1 cellular context compared by ENCODE assay signal in the genomic region with DNA sequence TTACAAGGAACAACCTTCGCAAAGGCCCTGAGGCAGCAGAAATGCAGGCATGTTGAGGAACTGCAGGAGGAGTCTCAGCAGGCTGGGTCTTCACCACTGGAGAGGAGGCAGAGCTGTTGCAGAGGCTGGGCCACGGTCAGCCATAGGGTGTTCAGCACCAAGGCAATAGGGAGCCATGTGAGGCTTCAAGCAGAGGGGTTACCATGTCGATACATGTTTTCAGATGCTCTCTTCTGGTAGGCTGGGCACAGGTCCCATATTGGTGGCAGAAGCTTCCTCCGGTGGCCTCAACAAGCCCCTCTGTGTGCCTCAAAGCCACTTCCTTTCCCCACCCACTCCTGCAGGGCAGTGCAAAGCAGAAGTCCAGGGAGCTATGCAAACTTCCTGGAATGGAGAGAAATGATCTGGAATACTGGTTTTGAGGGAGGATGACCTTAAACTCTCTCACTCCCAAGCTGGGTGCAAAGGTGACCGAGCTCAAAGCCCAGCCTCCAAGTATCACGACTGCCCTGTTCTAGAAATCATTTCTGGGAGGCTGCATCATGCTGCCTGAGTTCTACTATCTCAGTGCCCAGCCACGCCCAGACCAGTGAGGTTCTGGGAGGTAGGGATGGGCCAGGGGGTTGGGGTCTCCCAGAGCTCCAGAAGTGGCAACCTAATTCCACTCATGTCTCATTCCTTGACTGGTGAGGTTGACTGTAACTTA.
TF ChIP-seq lines count a peak whose summit lies in the region.

A gene with protein sequence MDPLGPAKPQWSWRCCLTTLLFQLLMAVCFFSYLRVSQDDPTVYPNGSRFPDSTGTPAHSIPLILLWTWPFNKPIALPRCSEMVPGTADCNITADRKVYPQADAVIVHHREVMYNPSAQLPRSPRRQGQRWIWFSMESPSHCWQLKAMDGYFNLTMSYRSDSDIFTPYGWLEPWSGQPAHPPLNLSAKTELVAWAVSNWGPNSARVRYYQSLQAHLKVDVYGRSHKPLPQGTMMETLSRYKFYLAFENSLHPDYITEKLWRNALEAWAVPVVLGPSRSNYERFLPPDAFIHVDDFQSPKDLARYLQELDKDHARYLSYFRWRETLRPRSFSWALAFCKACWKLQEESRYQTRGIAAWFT (minus strand): TSS at position 391 of the 706 bp plus-strand sequence. CDS start 7,135 bp downstream, outside the sequence.

TF ChIP-seq in HepG2, 621 proteins besides CTCF, POLR2A, EP300 and RAD21 (continued from another document and continues in another):
- TF ChIP-seq, protein P1, sequence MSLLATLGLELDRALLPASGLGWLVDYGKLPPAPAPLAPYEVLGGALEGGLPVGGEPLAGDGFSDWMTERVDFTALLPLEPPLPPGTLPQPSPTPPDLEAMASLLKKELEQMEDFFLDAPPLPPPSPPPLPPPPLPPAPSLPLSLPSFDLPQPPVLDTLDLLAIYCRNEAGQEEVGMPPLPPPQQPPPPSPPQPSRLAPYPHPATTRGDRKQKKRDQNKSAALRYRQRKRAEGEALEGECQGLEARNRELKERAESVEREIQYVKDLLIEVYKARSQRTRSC (CRISPR knock-in tag; IDR thresholded peaks at IDR 0.05; ENCODE audit: low read depth), result no peak
- no peak for TF ChIP-seq MTA3 (CRISPR knock-in tag; IDR thresholded peaks at IDR 0.05)
- no peak for TF ChIP-seq NBN (conservative IDR thresholded peaks at IDR 0.05)
- no peak for TF ChIP-seq FOXK1 (CRISPR knock-in tag; IDR thresholded peaks at IDR 0.05; ENCODE audit: borderline replicate concordance, low read depth)
- no peak; the same call in 1 of the 2 replicates for TF ChIP-seq ZNF205 (CRISPR knock-in tag; IDR thresholded peaks at IDR 0.05)
- TF ChIP-seq, protein P2, sequence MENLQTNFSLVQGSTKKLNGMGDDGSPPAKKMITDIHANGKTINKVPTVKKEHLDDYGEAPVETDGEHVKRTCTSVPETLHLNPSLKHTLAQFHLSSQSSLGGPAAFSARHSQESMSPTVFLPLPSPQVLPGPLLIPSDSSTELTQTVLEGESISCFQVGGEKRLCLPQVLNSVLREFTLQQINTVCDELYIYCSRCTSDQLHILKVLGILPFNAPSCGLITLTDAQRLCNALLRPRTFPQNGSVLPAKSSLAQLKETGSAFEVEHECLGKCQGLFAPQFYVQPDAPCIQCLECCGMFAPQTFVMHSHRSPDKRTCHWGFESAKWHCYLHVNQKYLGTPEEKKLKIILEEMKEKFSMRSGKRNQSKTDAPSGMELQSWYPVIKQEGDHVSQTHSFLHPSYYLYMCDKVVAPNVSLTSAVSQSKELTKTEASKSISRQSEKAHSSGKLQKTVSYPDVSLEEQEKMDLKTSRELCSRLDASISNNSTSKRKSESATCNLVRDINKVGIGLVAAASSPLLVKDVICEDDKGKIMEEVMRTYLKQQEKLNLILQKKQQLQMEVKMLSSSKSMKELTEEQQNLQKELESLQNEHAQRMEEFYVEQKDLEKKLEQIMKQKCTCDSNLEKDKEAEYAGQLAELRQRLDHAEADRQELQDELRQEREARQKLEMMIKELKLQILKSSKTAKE (CRISPR knock-in tag; IDR thresholded peaks at IDR 0.05; ENCODE audit: borderline replicate concordance), result no peak
- TF ChIP-seq ZNF337 (CRISPR knock-in tag; IDR thresholded peaks at IDR 0.05; ENCODE audit: borderline replicate concordance, low read depth), result no peak
- TF ChIP-seq ZNF562 (CRISPR knock-in tag; IDR thresholded peaks at IDR 0.05; ENCODE audit: borderline replicate concordance), result no peak
- no peak for TF ChIP-seq GZF1 (CRISPR knock-in tag; IDR thresholded peaks at IDR 0.05)
- TF ChIP-seq MYNN (CRISPR knock-in tag; IDR thresholded peaks at IDR 0.05; ENCODE audit: low read depth), result no peak
- no peak for TF ChIP-seq GPN1 (CRISPR knock-in tag; IDR thresholded peaks at IDR 0.05; ENCODE audit: borderline replicate concordance)
- TF ChIP-seq, protein P3, sequence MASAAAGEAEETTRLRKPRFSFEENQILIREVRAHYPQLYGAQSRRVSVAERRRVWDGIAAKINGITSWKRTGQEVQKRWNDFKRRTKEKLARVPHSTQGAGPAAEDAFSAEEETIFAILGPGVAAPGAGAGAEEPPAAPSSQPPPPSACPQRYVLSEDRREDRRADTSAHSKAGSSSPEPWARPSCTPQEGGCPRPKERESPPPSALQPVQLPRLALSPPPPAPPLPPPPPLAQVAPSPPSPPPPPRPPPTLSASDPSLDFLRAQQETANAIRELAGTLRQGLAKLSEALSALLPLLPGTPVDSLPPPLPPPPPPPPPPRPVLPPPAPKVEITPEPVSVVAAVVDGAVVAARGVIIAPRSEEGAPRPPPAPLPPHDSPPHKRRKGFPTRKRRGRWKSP (CRISPR knock-in tag; IDR thresholded peaks at IDR 0.05), result no peak
- TF ChIP-seq, protein P4, sequence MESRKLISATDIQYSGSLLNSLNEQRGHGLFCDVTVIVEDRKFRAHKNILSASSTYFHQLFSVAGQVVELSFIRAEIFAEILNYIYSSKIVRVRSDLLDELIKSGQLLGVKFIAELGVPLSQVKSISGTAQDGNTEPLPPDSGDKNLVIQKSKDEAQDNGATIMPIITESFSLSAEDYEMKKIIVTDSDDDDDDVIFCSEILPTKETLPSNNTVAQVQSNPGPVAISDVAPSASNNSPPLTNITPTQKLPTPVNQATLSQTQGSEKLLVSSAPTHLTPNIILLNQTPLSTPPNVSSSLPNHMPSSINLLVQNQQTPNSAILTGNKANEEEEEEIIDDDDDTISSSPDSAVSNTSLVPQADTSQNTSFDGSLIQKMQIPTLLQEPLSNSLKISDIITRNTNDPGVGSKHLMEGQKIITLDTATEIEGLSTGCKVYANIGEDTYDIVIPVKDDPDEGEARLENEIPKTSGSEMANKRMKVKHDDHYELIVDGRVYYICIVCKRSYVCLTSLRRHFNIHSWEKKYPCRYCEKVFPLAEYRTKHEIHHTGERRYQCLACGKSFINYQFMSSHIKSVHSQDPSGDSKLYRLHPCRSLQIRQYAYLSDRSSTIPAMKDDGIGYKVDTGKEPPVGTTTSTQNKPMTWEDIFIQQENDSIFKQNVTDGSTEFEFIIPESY (CRISPR knock-in tag; IDR thresholded peaks at IDR 0.05), result no peak
- peak; percentile 48; the same call in 1 of the 2 replicates for TF ChIP-seq ZNF644 (CRISPR knock-in tag; IDR thresholded peaks at IDR 0.05; ENCODE audit: low read depth)
- TF ChIP-seq HMG20A (CRISPR knock-in tag; IDR thresholded peaks at IDR 0.05; ENCODE audit: borderline replicate concordance), result peak; percentile 39; the same call in 1 of the 2 replicates
- no peak for TF ChIP-seq RFX1 (IDR thresholded peaks at IDR 0.05)
- TF ChIP-seq ZBTB1 (CRISPR knock-in tag; IDR thresholded peaks at IDR 0.05; ENCODE audit: borderline replicate concordance), result no peak
- TF ChIP-seq GTF2F1 (IDR thresholded peaks at IDR 0.05; ENCODE audit: low read length), result no peak
- TF ChIP-seq ZNF451 (CRISPR knock-in tag; IDR thresholded peaks at IDR 0.05), result no peak
- TF ChIP-seq ZMAT3 (CRISPR knock-in tag; conservative IDR thresholded peaks at IDR 0.05), result no peak
- TF ChIP-seq, protein P5, sequence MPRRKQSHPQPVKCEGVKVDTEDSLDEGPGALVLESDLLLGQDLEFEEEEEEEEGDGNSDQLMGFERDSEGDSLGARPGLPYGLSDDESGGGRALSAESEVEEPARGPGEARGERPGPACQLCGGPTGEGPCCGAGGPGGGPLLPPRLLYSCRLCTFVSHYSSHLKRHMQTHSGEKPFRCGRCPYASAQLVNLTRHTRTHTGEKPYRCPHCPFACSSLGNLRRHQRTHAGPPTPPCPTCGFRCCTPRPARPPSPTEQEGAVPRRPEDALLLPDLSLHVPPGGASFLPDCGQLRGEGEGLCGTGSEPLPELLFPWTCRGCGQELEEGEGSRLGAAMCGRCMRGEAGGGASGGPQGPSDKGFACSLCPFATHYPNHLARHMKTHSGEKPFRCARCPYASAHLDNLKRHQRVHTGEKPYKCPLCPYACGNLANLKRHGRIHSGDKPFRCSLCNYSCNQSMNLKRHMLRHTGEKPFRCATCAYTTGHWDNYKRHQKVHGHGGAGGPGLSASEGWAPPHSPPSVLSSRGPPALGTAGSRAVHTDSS (CRISPR knock-in tag; conservative IDR thresholded peaks at IDR 0.05), result no peak
- TF ChIP-seq, protein P6, sequence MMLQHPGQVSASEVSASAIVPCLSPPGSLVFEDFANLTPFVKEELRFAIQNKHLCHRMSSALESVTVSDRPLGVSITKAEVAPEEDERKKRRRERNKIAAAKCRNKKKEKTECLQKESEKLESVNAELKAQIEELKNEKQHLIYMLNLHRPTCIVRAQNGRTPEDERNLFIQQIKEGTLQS (CRISPR knock-in tag; IDR thresholded peaks at IDR 0.05), result no peak
- no peak for TF ChIP-seq KLF15 (CRISPR knock-in tag; IDR thresholded peaks at IDR 0.05; ENCODE audit: borderline replicate concordance)
- TF ChIP-seq FOXJ3 (CRISPR knock-in tag; IDR thresholded peaks at IDR 0.05; ENCODE audit: borderline replicate concordance), result no peak
- no peak for TF ChIP-seq ZNF530 (CRISPR knock-in tag; IDR thresholded peaks at IDR 0.05; ENCODE audit: low read depth)
- no peak for TF ChIP-seq ZNF441 (CRISPR knock-in tag; IDR thresholded peaks at IDR 0.05; ENCODE audit: borderline replicate concordance)
- peak; percentile 56; the same call in 1 of the 2 replicates for TF ChIP-seq ZNF878 (CRISPR knock-in tag; IDR thresholded peaks at IDR 0.05)
- TF ChIP-seq, protein P7, sequence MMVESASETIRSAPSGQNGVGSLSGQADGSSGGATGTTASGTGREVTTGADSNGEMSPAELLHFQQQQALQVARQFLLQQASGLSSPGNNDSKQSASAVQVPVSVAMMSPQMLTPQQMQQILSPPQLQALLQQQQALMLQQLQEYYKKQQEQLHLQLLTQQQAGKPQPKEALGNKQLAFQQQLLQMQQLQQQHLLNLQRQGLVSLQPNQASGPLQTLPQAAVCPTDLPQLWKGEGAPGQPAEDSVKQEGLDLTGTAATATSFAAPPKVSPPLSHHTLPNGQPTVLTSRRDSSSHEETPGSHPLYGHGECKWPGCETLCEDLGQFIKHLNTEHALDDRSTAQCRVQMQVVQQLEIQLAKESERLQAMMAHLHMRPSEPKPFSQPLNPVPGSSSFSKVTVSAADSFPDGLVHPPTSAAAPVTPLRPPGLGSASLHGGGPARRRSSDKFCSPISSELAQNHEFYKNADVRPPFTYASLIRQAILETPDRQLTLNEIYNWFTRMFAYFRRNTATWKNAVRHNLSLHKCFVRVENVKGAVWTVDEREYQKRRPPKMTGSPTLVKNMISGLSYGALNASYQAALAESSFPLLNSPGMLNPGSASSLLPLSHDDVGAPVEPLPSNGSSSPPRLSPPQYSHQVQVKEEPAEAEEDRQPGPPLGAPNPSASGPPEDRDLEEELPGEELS (CRISPR knock-in tag; IDR thresholded peaks at IDR 0.05), result peak; percentile 68; the same call in 1 of the 2 replicates
- TF ChIP-seq, protein P8, sequence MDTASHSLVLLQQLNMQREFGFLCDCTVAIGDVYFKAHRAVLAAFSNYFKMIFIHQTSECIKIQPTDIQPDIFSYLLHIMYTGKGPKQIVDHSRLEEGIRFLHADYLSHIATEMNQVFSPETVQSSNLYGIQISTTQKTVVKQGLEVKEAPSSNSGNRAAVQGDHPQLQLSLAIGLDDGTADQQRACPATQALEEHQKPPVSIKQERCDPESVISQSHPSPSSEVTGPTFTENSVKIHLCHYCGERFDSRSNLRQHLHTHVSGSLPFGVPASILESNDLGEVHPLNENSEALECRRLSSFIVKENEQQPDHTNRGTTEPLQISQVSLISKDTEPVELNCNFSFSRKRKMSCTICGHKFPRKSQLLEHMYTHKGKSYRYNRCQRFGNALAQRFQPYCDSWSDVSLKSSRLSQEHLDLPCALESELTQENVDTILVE (CRISPR knock-in tag; IDR thresholded peaks at IDR 0.05), result no peak
- TF ChIP-seq SNAI1 (CRISPR knock-in tag; IDR thresholded peaks at IDR 0.05; ENCODE audit: borderline replicate concordance), result no peak
- TF ChIP-seq ZNF207 (IDR thresholded peaks at IDR 0.05; ENCODE audit: borderline replicate concordance), result no peak
- 0 out of 2 replicates have a peak, but pooled peaks have one; percentile 19 for TF ChIP-seq PHF21A (CRISPR knock-in tag; IDR thresholded peaks at IDR 0.05)
- no peak for TF ChIP-seq HOXD1 (CRISPR knock-in tag; IDR thresholded peaks at IDR 0.05)
- TF ChIP-seq PTBP1 (IDR thresholded peaks at IDR 0.05; ENCODE audit: low read depth, low read length, poor library complexity, severe bottlenecking), result no peak
- no peak for TF ChIP-seq NFE2L2 (IDR thresholded peaks at IDR 0.05; ENCODE audit: low read length)
- TF ChIP-seq MED1 (CRISPR knock-in tag; IDR thresholded peaks at IDR 0.05), result peak; percentile 89
- no peak for TF ChIP-seq RFX5 (IDR thresholded peaks at IDR 0.05; ENCODE audit: low read depth, low read length)
- peak; percentile 40; the same call in 1 of the 2 replicates for TF ChIP-seq ZBTB20 (CRISPR knock-in tag; IDR thresholded peaks at IDR 0.05; ENCODE audit: borderline replicate concordance, low read depth)
- TF ChIP-seq, protein P9, sequence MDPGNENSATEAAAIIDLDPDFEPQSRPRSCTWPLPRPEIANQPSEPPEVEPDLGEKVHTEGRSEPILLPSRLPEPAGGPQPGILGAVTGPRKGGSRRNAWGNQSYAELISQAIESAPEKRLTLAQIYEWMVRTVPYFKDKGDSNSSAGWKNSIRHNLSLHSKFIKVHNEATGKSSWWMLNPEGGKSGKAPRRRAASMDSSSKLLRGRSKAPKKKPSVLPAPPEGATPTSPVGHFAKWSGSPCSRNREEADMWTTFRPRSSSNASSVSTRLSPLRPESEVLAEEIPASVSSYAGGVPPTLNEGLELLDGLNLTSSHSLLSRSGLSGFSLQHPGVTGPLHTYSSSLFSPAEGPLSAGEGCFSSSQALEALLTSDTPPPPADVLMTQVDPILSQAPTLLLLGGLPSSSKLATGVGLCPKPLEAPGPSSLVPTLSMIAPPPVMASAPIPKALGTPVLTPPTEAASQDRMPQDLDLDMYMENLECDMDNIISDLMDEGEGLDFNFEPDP (CRISPR knock-in tag; conservative IDR thresholded peaks at IDR 0.05), result no peak
- TF ChIP-seq, protein P10, sequence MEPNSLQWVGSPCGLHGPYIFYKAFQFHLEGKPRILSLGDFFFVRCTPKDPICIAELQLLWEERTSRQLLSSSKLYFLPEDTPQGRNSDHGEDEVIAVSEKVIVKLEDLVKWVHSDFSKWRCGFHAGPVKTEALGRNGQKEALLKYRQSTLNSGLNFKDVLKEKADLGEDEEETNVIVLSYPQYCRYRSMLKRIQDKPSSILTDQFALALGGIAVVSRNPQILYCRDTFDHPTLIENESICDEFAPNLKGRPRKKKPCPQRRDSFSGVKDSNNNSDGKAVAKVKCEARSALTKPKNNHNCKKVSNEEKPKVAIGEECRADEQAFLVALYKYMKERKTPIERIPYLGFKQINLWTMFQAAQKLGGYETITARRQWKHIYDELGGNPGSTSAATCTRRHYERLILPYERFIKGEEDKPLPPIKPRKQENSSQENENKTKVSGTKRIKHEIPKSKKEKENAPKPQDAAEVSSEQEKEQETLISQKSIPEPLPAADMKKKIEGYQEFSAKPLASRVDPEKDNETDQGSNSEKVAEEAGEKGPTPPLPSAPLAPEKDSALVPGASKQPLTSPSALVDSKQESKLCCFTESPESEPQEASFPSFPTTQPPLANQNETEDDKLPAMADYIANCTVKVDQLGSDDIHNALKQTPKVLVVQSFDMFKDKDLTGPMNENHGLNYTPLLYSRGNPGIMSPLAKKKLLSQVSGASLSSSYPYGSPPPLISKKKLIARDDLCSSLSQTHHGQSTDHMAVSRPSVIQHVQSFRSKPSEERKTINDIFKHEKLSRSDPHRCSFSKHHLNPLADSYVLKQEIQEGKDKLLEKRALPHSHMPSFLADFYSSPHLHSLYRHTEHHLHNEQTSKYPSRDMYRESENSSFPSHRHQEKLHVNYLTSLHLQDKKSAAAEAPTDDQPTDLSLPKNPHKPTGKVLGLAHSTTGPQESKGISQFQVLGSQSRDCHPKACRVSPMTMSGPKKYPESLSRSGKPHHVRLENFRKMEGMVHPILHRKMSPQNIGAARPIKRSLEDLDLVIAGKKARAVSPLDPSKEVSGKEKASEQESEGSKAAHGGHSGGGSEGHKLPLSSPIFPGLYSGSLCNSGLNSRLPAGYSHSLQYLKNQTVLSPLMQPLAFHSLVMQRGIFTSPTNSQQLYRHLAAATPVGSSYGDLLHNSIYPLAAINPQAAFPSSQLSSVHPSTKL (CRISPR knock-in tag; IDR thresholded peaks at IDR 0.05), result peak; percentile 75
- no peak for TF ChIP-seq ZNF792 (CRISPR knock-in tag; IDR thresholded peaks at IDR 0.05)
- TF ChIP-seq ZNF777 (CRISPR knock-in tag; IDR thresholded peaks at IDR 0.05), result no peak
